In the genomic region with DNA sequence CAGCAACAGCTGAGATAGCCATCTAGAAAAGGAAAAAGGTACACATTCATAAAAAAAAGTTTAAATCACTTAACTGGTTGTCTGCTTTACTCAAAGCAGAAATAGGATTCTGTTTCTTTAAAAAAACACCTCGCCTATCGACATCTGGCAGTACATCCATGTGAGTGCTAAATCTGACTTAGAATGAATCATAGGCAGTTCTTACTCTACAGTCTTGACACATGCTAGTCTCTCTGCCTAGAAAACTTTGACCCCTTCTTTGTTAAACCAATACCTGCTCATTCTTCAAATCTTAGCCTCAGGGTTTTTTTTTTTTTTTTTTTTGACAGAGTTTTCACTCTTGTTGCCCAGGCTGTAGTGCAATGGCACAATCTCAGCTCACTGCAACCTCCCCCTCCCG, we compare ENCODE assay signal across 10 cellular contexts. TPM values are rescaled to one million over a fixed set of nuclear protein-coding genes. Genes with fewer than 3 reads are reported as not detected.
DNase-seq lines count a peak whose midpoint lies in the region; ATAC-seq and TF ChIP-seq lines count a peak whose summit lies in the region.
"Had no signal": no experiment of that assay in that cellular context is flagged by ENCODE, and none has a peak within 500 bp of the region (broad histone marks: within the 10 kb centered on the region; RNA-seq: fewer than 3 reads in every experiment).

No MANE protein-coding gene starts in this region.

- intact Hi-C loops in activated CD8-positive, alpha-beta T cell treated with anti-CD3 and anti-CD28 coated beads for 36 hours (cut with micrococcal nuclease), result no loop called here

- no peak overlapping the region for H2AFZ ChIP-seq in SK-N-SH (ENCODE audit: low read depth)

- CTCF ChIA-PET in activated CD8-positive, alpha-beta T cell treated with anti-CD3 and anti-CD28 coated beads for 36 hours (lab: Charles Lee), result no interaction called here
- CTCF ChIA-PET in activated CD8-positive, alpha-beta T cell treated with anti-CD3 and anti-CD28 coated beads, Interleukin-2, amount 10 ng/mL, durations not matched to agents 7 days and 5 days (lab: Charles Lee), result interaction anchor here (1.2 kb wide), 1 partner anchor 35 kb away, joined by 3 read pairs; no protein-coding TSS in a partner anchor
- CTCF ChIA-PET in SK-N-SH (lab: Yijun Ruan, JAX), result no interaction called here

- POLR2A ChIA-PET in activated CD8-positive, alpha-beta T cell treated with anti-CD3 and anti-CD28 coated beads for 36 hours (lab: Charles Lee), result no interaction called here
- POLR2A ChIA-PET in activated CD8-positive, alpha-beta T cell treated with anti-CD3 and anti-CD28 coated beads, Interleukin-2, amount 10 ng/mL, durations not matched to agents 7 days and 5 days (lab: Charles Lee), result no interaction called here
- POLR2A ChIA-PET in SK-N-SH (lab: Yijun Ruan, JAX), result no interaction called here

- H3K36me3 Mint-ChIP-seq in activated CD8-positive, alpha-beta T cell treated with anti-CD3 and anti-CD28 coated beads for 36 hours (ENCODE audit: low read depth), result peaks cover 36% of the 10 kb centered on the region
- H3K36me3 Mint-ChIP-seq in activated CD8-positive, alpha-beta T cell treated with anti-CD3 and anti-CD28 coated beads, Interleukin-2, amount 10 ng/mL, durations not matched to agents 7 days and 5 days (ENCODE audit: low read depth), result peaks cover 53% of the 10 kb centered on the region

- no peaks in the 10 kb centered on the region for H3K27me3 Mint-ChIP-seq in activated CD8-positive, alpha-beta T cell treated with anti-CD3 and anti-CD28 coated beads for 36 hours
- H3K27me3 Mint-ChIP-seq in activated CD8-positive, alpha-beta T cell treated with anti-CD3 and anti-CD28 coated beads, Interleukin-2, amount 10 ng/mL, durations not matched to agents 7 days and 5 days (ENCODE audit: low read depth), result no peaks in the 10 kb centered on the region

- H3K4me2 ChIP-seq in SK-N-SH, result no peak overlapping the region

- H3K9me3 Mint-ChIP-seq in activated CD8-positive, alpha-beta T cell treated with anti-CD3 and anti-CD28 coated beads for 36 hours, result no peaks in the 10 kb centered on the region
- no peaks in the 10 kb centered on the region for H3K9me3 Mint-ChIP-seq in activated CD8-positive, alpha-beta T cell treated with anti-CD3 and anti-CD28 coated beads, Interleukin-2, amount 10 ng/mL, durations not matched to agents 7 days and 5 days (ENCODE audit: insufficient read depth)
- H3K9me3 Mint-ChIP-seq: nephron had no signal

- no peak overlapping the region for H3K27ac ChIP-seq in SK-N-SH (ENCODE audit: low read depth in 2 of 2, low read length in 1 of 2)
- H3K27ac ChIP-seq in skeletal muscle tissue (ENCODE audit: low read depth, low read length), result peak overlapping the region; percentile 61

- peak; percentile 64 for ATAC-seq in activated CD8-positive, alpha-beta T cell treated with anti-CD3 and anti-CD28 coated beads for 36 hours
- no peak for ATAC-seq in activated CD8-positive, alpha-beta T cell treated with anti-CD3 and anti-CD28 coated beads, Interleukin-2, amount 10 ng/mL, durations not matched to agents 7 days and 5 days
- ATAC-seq in HG03039 (IDR thresholded peaks at IDR 0.05; ENCODE audit: unreplicated experiment), result no peak
- no peak for ATAC-seq in HG03520 (IDR thresholded peaks at IDR 0.05; ENCODE audit: unreplicated experiment)

- H3K36me3 ChIP-seq in SK-N-SH (replicated peaks in 1 of 2; ENCODE audit: control insufficient read depth in 1 of 2, insufficient read depth in 2 of 2, low read length in 1 of 2), result peaks cover 67 to 87% of the 10 kb centered on the region in 2 experiments
- peaks cover 32 to 75% (median 72%) of the 10 kb centered on the region in 3 donors for H3K36me3 ChIP-seq in skeletal muscle tissue (ENCODE audit: control insufficient read depth in 3 of 3, insufficient read depth in 3 of 3, low read length in 3 of 3)

- no peak for TF ChIP-seq RAD21 in SK-N-SH (IDR thresholded peaks at IDR 0.05; ENCODE audit: low read length)

- no peak for TF ChIP-seq EP300 in SK-N-SH (IDR thresholded peaks at IDR 0.05; ENCODE audit: borderline replicate concordance in 1 of 2, low read depth in 1 of 2, low read length in 1 of 2)

- TF ChIP-seq CTCF in activated CD8-positive, alpha-beta T cell treated with anti-CD3 and anti-CD28 coated beads for 36 hours (IDR thresholded peaks at IDR 0.05), result no peak
- TF ChIP-seq CTCF in SK-N-SH (IDR thresholded peaks at IDR 0.05), result no peak
- no peak for TF ChIP-seq CTCF in foreskin fibroblast (IDR thresholded peaks at IDR 0.05; ENCODE audit: low read depth, low read length)

- no peaks in the 10 kb centered on the region for H3K4me1 Mint-ChIP-seq in activated CD8-positive, alpha-beta T cell treated with anti-CD3 and anti-CD28 coated beads for 36 hours (ENCODE audit: low read depth)
- H3K4me1 Mint-ChIP-seq in activated CD8-positive, alpha-beta T cell treated with anti-CD3 and anti-CD28 coated beads, Interleukin-2, amount 10 ng/mL, durations not matched to agents 7 days and 5 days (ENCODE audit: low read depth), result no peaks in the 10 kb centered on the region
- H3K4me1 Mint-ChIP-seq: nephron had no signal

- no peak overlapping the region for H3K4me3 Mint-ChIP-seq in activated CD8-positive, alpha-beta T cell treated with anti-CD3 and anti-CD28 coated beads for 36 hours
- no peak overlapping the region for H3K4me3 Mint-ChIP-seq in activated CD8-positive, alpha-beta T cell treated with anti-CD3 and anti-CD28 coated beads, Interleukin-2, amount 10 ng/mL, durations not matched to agents 7 days and 5 days
- H3K4me3 Mint-ChIP-seq: nephron had no signal

- no peaks in the 10 kb centered on the region for H3K9me2 ChIP-seq in SK-N-SH

- H3K79me2 ChIP-seq in SK-N-SH (ENCODE audit: insufficient read depth), result no peaks in the 10 kb centered on the region

- H3K27ac Mint-ChIP-seq in activated CD8-positive, alpha-beta T cell treated with anti-CD3 and anti-CD28 coated beads for 36 hours, result no peak overlapping the region
- no peak overlapping the region for H3K27ac Mint-ChIP-seq in activated CD8-positive, alpha-beta T cell treated with anti-CD3 and anti-CD28 coated beads, Interleukin-2, amount 10 ng/mL, durations not matched to agents 7 days and 5 days
- H3K27ac Mint-ChIP-seq: nephron had no signal

- H3F3A ChIP-seq in SK-N-SH (replicated peaks; ENCODE audit: insufficient read depth), result no peaks in the 10 kb centered on the region

- DNase-seq in activated CD8-positive, alpha-beta T cell treated with anti-CD3 and anti-CD28 coated beads for 36 hours, result no peak
- no peak for DNase-seq in activated CD8-positive, alpha-beta T cell treated with anti-CD3 and anti-CD28 coated beads, Interleukin-2, amount 10 ng/mL, durations not matched to agents 7 days and 5 days
- DNase-seq in SK-N-SH (no peak), foreskin fibroblast (peak; percentile 46 to 77), NCI-H526 treated with DMSO at 0.1 percent for 48 hours (lab: John Stamatoyannopoulos, UW) (no peak)
- DNase-seq: NCI-H1105 treated with DMSO at 0.1 percent for 48 hours had no signal

- H3K9ac ChIP-seq in SK-N-SH (no peak overlapping the region), skeletal muscle tissue (ENCODE audit: low read depth in 1 of 3, low read length in 3 of 3) (no peak overlapping the region)

- H3K4me3 ChIP-seq in SK-N-SH (ENCODE audit: low read depth in 2 of 2, low read length in 1 of 2) (no peak overlapping the region), foreskin fibroblast (ENCODE audit: low read depth in 1 of 2, low read length in 2 of 2) (no peak overlapping the region), skeletal muscle tissue (ENCODE audit: low read length in 3 of 3) (no peak overlapping the region)

- H3K27me3 ChIP-seq in SK-N-SH (ENCODE audit: insufficient read depth) (no peaks in the 10 kb centered on the region), skeletal muscle tissue (ENCODE audit: control insufficient read depth in 3 of 3, insufficient read depth in 3 of 3, low read length in 3 of 3) (no peaks in the 10 kb centered on the region)

- WGBS in SK-N-SH (ENCODE audit: low lambda C conversion rate), result 58% methylated on average over 3 of the region's 3 CpGs

- no peaks in the 10 kb centered on the region for H4K20me1 ChIP-seq in SK-N-SH (ENCODE audit: insufficient read depth)

- H3K9me3 ChIP-seq in SK-N-SH (no peaks in the 10 kb centered on the region), skeletal muscle tissue (ENCODE audit: control insufficient read depth in 3 of 3, low read length in 3 of 3) (no peaks in the 10 kb centered on the region)

- H3K4me1 ChIP-seq in SK-N-SH (ENCODE audit: control insufficient read depth in 1 of 2, insufficient read depth in 2 of 2, low read depth in 1 of 2, low read length in 1 of 2) (no peaks in the 10 kb centered on the region), skeletal muscle tissue (ENCODE audit: control insufficient read depth in 3 of 3, insufficient read depth in 3 of 3, low read length in 3 of 3) (no peaks in the 10 kb centered on the region)

TF ChIP-seq in SK-N-SH, 30 proteins besides CTCF, POLR2A, EP300 and RAD21 (continues in another document):
- TF ChIP-seq JUND (IDR thresholded peaks at IDR 0.05) (peak; percentile 49), EZH2phosphoT487 (IDR thresholded peaks at IDR 0.05; ENCODE audit: borderline replicate concordance, low read depth) (no peak), TCF12 (IDR thresholded peaks at IDR 0.05) (peak; percentile 67), GATA2 (CRISPR knock-in tag; IDR thresholded peaks at IDR 0.05) (no peak), FOXM1 (IDR thresholded peaks at IDR 0.05; ENCODE audit: low read depth) (no peak), FOSL2 (IDR thresholded peaks at IDR 0.05; ENCODE audit: borderline replicate concordance, low read depth) (peak; percentile 46; the same call in 1 of the 2 replicates)

RNA-seq across cellular contexts. Expression of gene GPR75, which starts 37.1 kb away (rescaled TPM):
- 1 to 10 TPM in 1 of 2 experiments, under 1 TPM in 1; 0.88 to 1.2 TPM for total RNA-seq in activated CD8-positive, alpha-beta T cell treated with anti-CD3 and anti-CD28 coated beads for 36 hours
- total RNA-seq in activated CD8-positive, alpha-beta T cell treated with anti-CD3 and anti-CD28 coated beads, Interleukin-2, amount 10 ng/mL, durations not matched to agents 7 days and 5 days, result 1 to 10 TPM; 2.8 to 3.0 TPM
- polyA plus RNA-seq in SK-N-SH (2012; rRNA removed), result 1.8 and 2.4 TPM in 2 replicates
- polyA plus RNA-seq in SK-N-SH (2012; cell fraction: cytosol; rRNA removed), result 0.57 and 0.85 TPM in 2 replicates
- 7.1 and 12.0 TPM in 2 replicates for polyA plus RNA-seq in SK-N-SH (2012; cell fraction: nucleus; rRNA removed)
- total RNA-seq in skeletal muscle tissue, result 1.0 TPM

Comparison
In these comparisons a context has a peak if more than half of its experiments do, and no peak if none do; other contexts are left out.
1. DNase-seq: peak in foreskin fibroblast (2 of 2); none in activated CD8-positive, alpha-beta T cell treated with anti-CD3 and anti-CD28 coated beads for 36 hours (single experiment), activated CD8-positive, alpha-beta T cell treated with anti-CD3 and anti-CD28 coated beads, Interleukin-2, amount 10 ng/mL, durations not matched to agents 7 days and 5 days (single experiment), SK-N-SH (single experiment) and NCI-H526 treated with DMSO at 0.1 percent for 48 hours (single experiment).